Comparison of ENCODE assay signal across 21 cellular contexts in genomic region chr5:134255418-134256150, GRCh38. TPM values are rescaled to one million over a fixed set of nuclear protein-coding genes. Genes with fewer than 3 reads are reported as not detected.
DNase-seq lines count a peak whose midpoint lies in the region; ATAC-seq and TF ChIP-seq lines count a peak whose summit lies in the region.
"Had no signal": no experiment of that assay in that cellular context is flagged by ENCODE, and none has a peak within 500 bp of the region (broad histone marks: within the 10 kb centered on the region; RNA-seq: fewer than 3 reads in every experiment).

No MANE protein-coding gene starts in this region.

- H2AFZ ChIP-seq in SK-N-SH (ENCODE audit: low read depth) (no peak overlapping the region), PC-9 (no peak overlapping the region)
- H2AFZ ChIP-seq: GM23338 had no signal

- 82% methylated on average over 2 of the region's 2 CpGs for WGBS in SK-N-SH (ENCODE audit: low lambda C conversion rate)

- intact Hi-C loops in PC-9 (cut with micrococcal nuclease; ENCODE audit: unreplicated experiment) = no loop called here

- POLR2A ChIA-PET in SK-N-SH (lab: Yijun Ruan, JAX) = no interaction called here
- POLR2A ChIA-PET in PC-9 (lab: Charles Lee; ENCODE audit: unreplicated experiment) = no interaction called here

- DNase-seq in SK-N-SH (no peak), astrocyte of the hippocampus (ENCODE audit: low read depth, low spot score) (peak; percentile 22), fibroblast of the aortic adventitia (ENCODE audit: low read depth) (peak; percentile 84), skeletal muscle cell (ENCODE audit: low read depth) (peak; percentile 44), PC-9 (no peak)
- DNase-seq in stimulated activated CD4-positive, alpha-beta T cell treated with anti-CD3 and anti-CD28 coated beads, Interleukin-1b, Interleukin-23, amount 100 ng/mL, for 48 hours = no peak
- DNase-seq: activated naive CD8-positive, alpha-beta T cell treated with anti-CD3 and anti-CD28 coated beads, Interleukin-2, amount 50 U/mL, for 24 hours; CD8-positive, alpha-beta memory T cell; colonic mucosa; naive thymus-derived CD4-positive, alpha-beta T cell; NCI-H1105; stimulated activated naive CD8-positive, alpha-beta T cell treated with anti-CD3 and anti-CD28 coated beads, Interleukin-15, Interleukin-2, amounts not matched to agents 100 U/mL and 50 U/mL, for 24 hours; T-helper 1 cell; uterus had no signal

- ATAC-seq in SK-N-SH treated with all-trans-retinoic acid at 6 μM for 48 hours (no peak), GM21526 (IDR thresholded peaks at IDR 0.05; ENCODE audit: low FRiP score, unreplicated experiment) (no peak)
- ATAC-seq: A549; activated naive CD8-positive, alpha-beta T cell treated with anti-CD3 and anti-CD28 coated beads, Interleukin-2, amount 50 U/mL, for 24 hours; GM23338; K562; naive thymus-derived CD4-positive, alpha-beta T cell; stimulated activated naive CD8-positive, alpha-beta T cell treated with anti-CD3 and anti-CD28 coated beads, Interleukin-15, Interleukin-2, amounts not matched to agents 100 U/mL and 50 U/mL, for 24 hours had no signal

- no peaks in the 10 kb centered on the region for H3K27me3 ChIP-seq in SK-N-SH (ENCODE audit: insufficient read depth)
- H3K27me3 ChIP-seq in PC-9 (ENCODE audit: insufficient read depth, low read depth) = no peaks in the 10 kb centered on the region
- H3K27me3 ChIP-seq: colonic mucosa, esophagus muscularis mucosa, uterus had no signal

- H3K27ac ChIP-seq in SK-N-SH (ENCODE audit: low read depth in 2 of 2, low read length in 1 of 2) (peak overlapping the region in 1 of 2 experiments; percentile 36; a peak in 2 of 4 replicates), PC-9 (no peak overlapping the region)
- H3K27ac ChIP-seq: A549, colonic mucosa, esophagus muscularis mucosa, HL-60, uterus had no signal

- H3K4me3 ChIP-seq in SK-N-SH (ENCODE audit: low read depth in 2 of 2, low read length in 1 of 2) (no peak overlapping the region), fibroblast of the aortic adventitia (ENCODE audit: low read depth, low read length) (no peak overlapping the region), skeletal muscle cell (ENCODE audit: low read depth, low read length) (no peak overlapping the region), PC-9 (no peak overlapping the region)
- H3K4me3 ChIP-seq: A549, colonic mucosa, esophagus muscularis mucosa, GM23338, K562, uterus had no signal

- H3F3A ChIP-seq in SK-N-SH (replicated peaks; ENCODE audit: insufficient read depth) (peaks cover 17% of the 10 kb centered on the region), PC-9 (ENCODE audit: insufficient read depth, low read depth) (peaks cover 11% of the 10 kb centered on the region; the same call in 1 of the 2 replicates)

- peaks cover 0 to 5% of the 10 kb centered on the region in 2 experiments; a peak in 2 of 4 replicates for H3K4me1 ChIP-seq in SK-N-SH (ENCODE audit: control insufficient read depth in 1 of 2, insufficient read depth in 2 of 2, low read depth in 1 of 2, low read length in 1 of 2)
- H3K4me1 ChIP-seq in PC-9 (replicated peaks; ENCODE audit: insufficient read depth) = peaks cover 22% of the 10 kb centered on the region
- H3K4me1 ChIP-seq: colonic mucosa, uterus had no signal

- no peak for TF ChIP-seq RAD21 in SK-N-SH (IDR thresholded peaks at IDR 0.05; ENCODE audit: low read length)

- H4K20me1 ChIP-seq in SK-N-SH (ENCODE audit: insufficient read depth) (no peaks in the 10 kb centered on the region), PC-9 (ENCODE audit: insufficient read depth) (no peaks in the 10 kb centered on the region)

- TF ChIP-seq EP300 in SK-N-SH (IDR thresholded peaks at IDR 0.05; ENCODE audit: borderline replicate concordance in 1 of 2, low read depth in 1 of 2, low read length in 1 of 2) = no peak

- H3K36me3 ChIP-seq in SK-N-SH (replicated peaks in 1 of 2; ENCODE audit: control insufficient read depth in 1 of 2, insufficient read depth in 2 of 2, low read length in 1 of 2) (no peaks in the 10 kb centered on the region), PC-9 (ENCODE audit: low read depth) (no peaks in the 10 kb centered on the region)
- H3K36me3 ChIP-seq: colonic mucosa, esophagus muscularis mucosa, uterus had no signal

- H3K79me2 ChIP-seq in SK-N-SH (ENCODE audit: insufficient read depth) (no peaks in the 10 kb centered on the region), PC-9 (ENCODE audit: low read depth) (no peaks in the 10 kb centered on the region)

- CTCF ChIA-PET in SK-N-SH (lab: Yijun Ruan, JAX) (interaction anchor here (1.0 to 1.4 kb wide), 3 partner anchors 22 to 216 kb away, joined by 3 to 4 read pairs (median 3); no protein-coding TSS in a partner anchor), PC-9 (lab: Charles Lee) (no interaction called here)

- peak overlapping the region; percentile 42 for H3K4me2 ChIP-seq in SK-N-SH
- H3K4me2 ChIP-seq in PC-9 = no peak overlapping the region
- H3K4me2 ChIP-seq: A549, GM23338 had no signal

- H3K9me3 ChIP-seq in SK-N-SH = no peaks in the 10 kb centered on the region
- H3K9me3 ChIP-seq in PC-9 (ENCODE audit: insufficient read depth, low read depth) = no peaks in the 10 kb centered on the region
- H3K9me3 ChIP-seq: A549, colonic mucosa, esophagus muscularis mucosa, uterus had no signal

- no TSS peak for BruUV-seq in PC-9 (replicated peaks; lab: Mats Ljungman, UMichigan)

- H3K9me2 ChIP-seq in SK-N-SH (no peaks in the 10 kb centered on the region), PC-9 (ENCODE audit: insufficient read depth) (no peaks in the 10 kb centered on the region)

- no peak overlapping the region for H3K9ac ChIP-seq in SK-N-SH

- TF ChIP-seq CTCF in SK-N-SH (IDR thresholded peaks at IDR 0.05) (no peak), fibroblast of the aortic adventitia (IDR thresholded peaks at IDR 0.05; ENCODE audit: insufficient read depth, low read length) (no peak), PC-9 (conservative IDR thresholded peaks at IDR 0.05) (no peak)

TF ChIP-seq in SK-N-SH, 30 proteins besides CTCF, POLR2A, EP300 and RAD21:
- TF ChIP-seq GATA2 (CRISPR knock-in tag; IDR thresholded peaks at IDR 0.05) (no peak), MXI1 (IDR thresholded peaks at IDR 0.05; ENCODE audit: low read depth, low read length) (no peak), NFIC (IDR thresholded peaks at IDR 0.05; ENCODE audit: borderline replicate concordance) (peak; percentile 51)

TF ChIP-seq in SK-N-SH treated with all-trans-retinoic acid at 6 μM for 48 hours, 23 proteins besides CTCF, POLR2A, EP300 and RAD21 (continues in another document):
- TF ChIP-seq ZC3H10 (CRISPR knock-in tag; IDR thresholded peaks at IDR 0.05) (no peak), CREB5 (CRISPR knock-in tag; IDR thresholded peaks at IDR 0.05; ENCODE audit: low read depth) (no peak), TCF4 (CRISPR knock-in tag; IDR thresholded peaks at IDR 0.05; ENCODE audit: borderline replicate concordance) (no peak), OSR1 (CRISPR knock-in tag; IDR thresholded peaks at IDR 0.05) (no peak), POU6F1 (CRISPR knock-in tag; IDR thresholded peaks at IDR 0.05; ENCODE audit: borderline replicate concordance, low read depth) (no peak), ARNTL (CRISPR knock-in tag; IDR thresholded peaks at IDR 0.05; ENCODE audit: borderline replicate concordance, low read depth) (no peak), ZFP3 (CRISPR knock-in tag; IDR thresholded peaks at IDR 0.05) (no peak)

RNA-seq across cellular contexts. Expression of gene PPP2CA, which starts 29.7 kb away (rescaled TPM):
- 146 and 163 TPM in 2 replicates for polyA plus RNA-seq in SK-N-SH (2012; rRNA removed)
- polyA plus RNA-seq in SK-N-SH (2012; cell fraction: cytosol; rRNA removed) = 122 and 170 TPM in 2 replicates
- 79.4 and 95.7 TPM in 2 replicates for polyA plus RNA-seq in SK-N-SH (2012; cell fraction: nucleus; rRNA removed)
- total RNA-seq in fibroblast of the aortic adventitia (ENCODE audit: low replicate concordance) (76.6 and 137 TPM in 2 replicates), PC-9 (2021) (146 and 149 TPM in 2 replicates)

Comparison
In these comparisons a context has a peak if more than half of its experiments do, and no peak if none do; other contexts are left out.
1. DNase-seq: peak in astrocyte of the hippocampus (single experiment), fibroblast of the aortic adventitia (single experiment) and skeletal muscle cell (single experiment); none in SK-N-SH (single experiment), PC-9 (0 of 2) and stimulated activated CD4-positive, alpha-beta T cell treated with anti-CD3 and anti-CD28 coated beads, Interleukin-1b, Interleukin-23, amount 100 ng/mL, for 48 hours (single experiment).